Comparison of ENCODE assay signal across 17 cellular contexts in the genomic region with DNA sequence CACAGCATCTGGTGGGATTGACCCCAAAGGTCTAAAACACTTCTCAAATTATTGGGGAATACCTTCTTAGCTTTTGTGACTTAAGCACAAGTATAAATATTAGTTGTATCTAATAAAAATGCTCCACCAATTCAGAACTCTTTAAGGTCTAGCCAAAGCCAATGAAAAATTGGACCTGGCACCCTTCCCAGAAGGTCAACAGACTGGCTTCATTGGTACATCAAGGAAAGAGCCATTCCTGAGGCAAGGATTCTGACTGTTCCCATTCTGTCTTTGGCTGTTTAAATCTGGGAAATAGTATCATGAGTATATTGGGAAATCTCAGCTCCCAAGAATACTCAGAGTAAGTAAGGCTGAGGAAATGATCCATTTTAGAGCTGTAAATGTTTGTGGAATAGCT.
A peak's percentile ranks its signal among the peaks of the same experiment; 100 is the strongest.
DNase-seq lines count a peak whose midpoint lies in the region.
"Had no signal": no experiment of that assay in that cellular context is flagged by ENCODE, and none has a peak within 500 bp of the region (broad histone marks: within the 10 kb centered on the region; RNA-seq: fewer than 3 reads in every experiment).

No MANE protein-coding gene starts in this region.

- no peak overlapping the region for H3K4me3 ChIP-seq in MG63
- H3K4me3 ChIP-seq: BLaER1, GM23338 had no signal

- DNase-seq in NCI-H345 (lab: John Stamatoyannopoulos, UW) (peak; percentile 2), NCI-H345 treated with DMSO at 0.1 percent for 48 hours (lab: John Stamatoyannopoulos, UW; ENCODE audit: unreplicated experiment) (no peak), MG63 (peak; percentile 0), astrocyte of the hippocampus (ENCODE audit: low read depth, low spot score) (peak; percentile 13), pons (ENCODE audit: low spot score) (peak; percentile 1), HCEC 1CT (no peak), NCI-H2107 treated with DMSO at 0.1 percent for 48 hours (lab: John Stamatoyannopoulos, UW; ENCODE audit: unreplicated experiment) (no peak)
- DNase-seq in activated CD8-positive, alpha-beta memory T cell treated with anti-CD3 and anti-CD28 coated beads, Interleukin-2, amount 50 U/mL, for 48 hours = no peak
- DNase-seq: CD4-positive, alpha-beta T cell; NCI-H1436 treated with DMSO at 0.1 percent for 48 hours; NCI-H187 treated with DMSO at 0.1 percent for 48 hours; NCI-H510A; NCI-H69; SHP77; T-helper 1 cell had no signal

- no peaks in the 10 kb centered on the region for H3K36me3 ChIP-seq in MG63
- H3K36me3 ChIP-seq: BLaER1 had no signal

- no peaks in the 10 kb centered on the region for H3K27me3 ChIP-seq in MG63

- H3K9me3 ChIP-seq in MG63 = no peaks in the 10 kb centered on the region
- H3K9me3 ChIP-seq: BLaER1 had no signal

Comparison
In these comparisons a context has a peak if more than half of its experiments do, and no peak if none do; other contexts are left out.
1. DNase-seq: peak in NCI-H345 (single experiment), MG63 (single experiment), astrocyte of the hippocampus (single experiment) and pons (single experiment); none in NCI-H345 treated with DMSO at 0.1 percent for 48 hours (single experiment), activated CD8-positive, alpha-beta memory T cell treated with anti-CD3 and anti-CD28 coated beads, Interleukin-2, amount 50 U/mL, for 48 hours (single experiment), HCEC 1CT (single experiment) and NCI-H2107 treated with DMSO at 0.1 percent for 48 hours (single experiment).